Comparison of ENCODE assay signal across 11 cellular contexts in genomic region chr22:16654882-16655281, GRCh38.
"Had no signal": no experiment of that assay in that cellular context is flagged by ENCODE, and none has a peak within 500 bp of the region (broad histone marks: within the 10 kb centered on the region; RNA-seq: fewer than 3 reads in every experiment).

No MANE protein-coding gene starts in this region.

- H3K9me3 ChIP-seq: HAP-1 had no signal

- H3K4me1 ChIP-seq: HAP-1 had no signal

- ATAC-seq: GM23338, HCT116 had no signal

- H2AFZ ChIP-seq: GM23248, GM23338 had no signal

- H3K27ac Mint-ChIP-seq: GM23338, H9, HFFc6 had no signal

- H3K4me3 Mint-ChIP-seq: GM23338, H9, HFFc6 had no signal

- DNase-seq: GM23248, GOT3, H7, H9, HCEC 1CT, HFFc6 had no signal

- H3K4me2 ChIP-seq: GM23338 had no signal

- H3K4me3 ChIP-seq: GM23248, GM23338, HAP-1 had no signal

- H3K9ac ChIP-seq: GM23248 had no signal

- FAIRE-seq: H1, H54 had no signal

- H3K4me1 Mint-ChIP-seq: GM23338, H9 had no signal

- H3K27ac ChIP-seq: GM23248 had no signal
